In the genomic region with DNA sequence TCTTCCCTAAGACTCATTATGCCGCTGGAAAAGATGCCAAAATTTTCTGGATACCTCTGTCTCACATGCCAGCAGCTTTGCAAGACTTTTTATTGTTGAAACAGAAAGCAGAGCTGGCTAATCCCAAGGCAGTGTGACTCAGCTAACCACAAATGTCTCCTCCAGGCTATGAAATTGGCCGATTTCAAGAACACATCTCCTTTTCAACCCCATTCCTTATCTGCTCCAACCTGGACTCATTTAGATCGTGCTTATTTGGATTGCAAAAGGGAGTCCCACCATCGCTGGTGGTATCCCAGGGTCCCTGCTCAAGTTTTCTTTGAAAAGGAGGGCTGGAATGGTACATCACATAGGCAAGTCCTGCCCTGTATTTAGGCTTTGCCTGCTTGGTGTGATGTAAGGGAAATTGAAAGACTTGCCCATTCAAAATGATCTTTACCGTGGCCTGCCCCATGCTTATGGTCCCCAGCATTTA, we compare ENCODE assay signal across 8 cellular contexts. TPM values are rescaled to one million over a fixed set of nuclear protein-coding genes. Genes with fewer than 3 reads are reported as not detected.
DNase-seq lines count a peak whose midpoint lies in the region; ATAC-seq lines count a peak whose summit lies in the region.

No MANE protein-coding gene starts in this region.

- H3K27ac Mint-ChIP-seq in activated naive CD8-positive, alpha-beta T cell treated with anti-CD3 and anti-CD28 coated beads, Interleukin-2, amount 50 U/mL, for 24 hours: no peak overlapping the region

- H3K27me3 Mint-ChIP-seq in activated naive CD8-positive, alpha-beta T cell treated with anti-CD3 and anti-CD28 coated beads, Interleukin-2, amount 50 U/mL, for 24 hours: no peaks in the 10 kb centered on the region

- H3K4me3 Mint-ChIP-seq in activated naive CD8-positive, alpha-beta T cell treated with anti-CD3 and anti-CD28 coated beads, Interleukin-2, amount 50 U/mL, for 24 hours: no peak overlapping the region

- ATAC-seq in activated naive CD8-positive, alpha-beta T cell treated with anti-CD3 and anti-CD28 coated beads, Interleukin-2, amount 50 U/mL, for 24 hours: peak; percentile 81
- no peak for ATAC-seq in HG03175 (IDR thresholded peaks at IDR 0.05; ENCODE audit: unreplicated experiment)
- ATAC-seq in HG03521 (IDR thresholded peaks at IDR 0.05; ENCODE audit: unreplicated experiment): no peak

- no peaks in the 10 kb centered on the region for H3K36me3 Mint-ChIP-seq in activated naive CD8-positive, alpha-beta T cell treated with anti-CD3 and anti-CD28 coated beads, Interleukin-2, amount 50 U/mL, for 24 hours (ENCODE audit: low read depth)

- no peaks in the 10 kb centered on the region for H3K9me3 Mint-ChIP-seq in activated naive CD8-positive, alpha-beta T cell treated with anti-CD3 and anti-CD28 coated beads, Interleukin-2, amount 50 U/mL, for 24 hours

- H3K4me1 Mint-ChIP-seq in activated naive CD8-positive, alpha-beta T cell treated with anti-CD3 and anti-CD28 coated beads, Interleukin-2, amount 50 U/mL, for 24 hours: peaks cover 13% of the 10 kb centered on the region

- DNase-seq in GF-D8 (lab: John Stamatoyannopoulos, UW) (peak; percentile 61), Kasumi-1 (lab: John Stamatoyannopoulos, UW) (peak; percentile 89), midbrain (lab: John Stamatoyannopoulos, UW) (peak; percentile 20), NCI-H2107 (lab: John Stamatoyannopoulos, UW) (no peak), mucosa of gallbladder (ENCODE audit: low spot score) (no peak)
- no peak for DNase-seq in activated naive CD8-positive, alpha-beta T cell treated with anti-CD3 and anti-CD28 coated beads, Interleukin-2, amount 50 U/mL, for 24 hours

RNA-seq across cellular contexts. Expression of gene DHRS9, which starts 26.3 kb away (rescaled TPM):
- 2.0 TPM for total RNA-seq in mucosa of gallbladder

Comparison
In these comparisons a context has a peak if more than half of its experiments do, and no peak if none do; other contexts are left out.
1. DNase-seq: peak in GF-D8 (single experiment), Kasumi-1 (2 of 2) and midbrain (single experiment); none in activated naive CD8-positive, alpha-beta T cell treated with anti-CD3 and anti-CD28 coated beads, Interleukin-2, amount 50 U/mL, for 24 hours (single experiment), NCI-H2107 (single experiment) and mucosa of gallbladder (single experiment).